9 cellular contexts compared by ENCODE assay signal in genomic region chr5:91219141-91219802, GRCh38.
DNase-seq lines count a peak whose midpoint lies in the region; ATAC-seq and TF ChIP-seq lines count a peak whose summit lies in the region.
"Had no signal": no experiment of that assay in that cellular context is flagged by ENCODE, and none has a peak within 500 bp of the region (broad histone marks: within the 10 kb centered on the region; RNA-seq: fewer than 3 reads in every experiment).

No MANE protein-coding gene starts in this region.

- BruUV-seq in PC-9 (replicated peaks; lab: Mats Ljungman, UMichigan): no TSS peak

- CTCF ChIA-PET in PC-9 (lab: Charles Lee): interaction anchor here (0.6 to 1.7 kb wide), 3 partner anchors 166 to 353 kb away, joined by 3 to 14 read pairs (median 4); no protein-coding TSS in a partner anchor
- CTCF ChIA-PET in activated CD8-positive, alpha-beta T cell treated with anti-CD3 and anti-CD28 coated beads, Interleukin-2, amount 10 ng/mL, durations not matched to agents 7 days and 5 days (lab: Charles Lee): interaction anchor here (0.7 to 11.4 kb wide), 28 partner anchors 8 to 354 kb away, joined by 3 to 230 read pairs (median 5); partner anchors contain the start of gene ARRDC3

- no peaks in the 10 kb centered on the region for H3K36me3 Mint-ChIP-seq in activated CD8-positive, alpha-beta T cell treated with anti-CD3 and anti-CD28 coated beads, Interleukin-2, amount 10 ng/mL, durations not matched to agents 7 days and 5 days (ENCODE audit: low read depth)

- H3K9me3 Mint-ChIP-seq in activated CD8-positive, alpha-beta T cell treated with anti-CD3 and anti-CD28 coated beads, Interleukin-2, amount 10 ng/mL, durations not matched to agents 7 days and 5 days (ENCODE audit: insufficient read depth): no peaks in the 10 kb centered on the region
- H3K9me3 Mint-ChIP-seq: activated CD8-positive, alpha-beta T cell treated with anti-CD3 and anti-CD28 coated beads for 36 hours had no signal

- H3K27me3 ChIP-seq in PC-9 (ENCODE audit: insufficient read depth, low read depth) (no peaks in the 10 kb centered on the region), gastroesophageal sphincter (no peaks in the 10 kb centered on the region)

- no peaks in the 10 kb centered on the region for H4K20me1 ChIP-seq in PC-9 (ENCODE audit: insufficient read depth)

- H3F3A ChIP-seq in PC-9 (ENCODE audit: insufficient read depth, low read depth): peaks cover 23% of the 10 kb centered on the region

- H3K4me1 Mint-ChIP-seq in activated CD8-positive, alpha-beta T cell treated with anti-CD3 and anti-CD28 coated beads, Interleukin-2, amount 10 ng/mL, durations not matched to agents 7 days and 5 days (ENCODE audit: low read depth): peaks cover 3% of the 10 kb centered on the region

- H2AFZ ChIP-seq in PC-9: no peak overlapping the region

- peak overlapping the region; percentile 62 for H3K27ac ChIP-seq in PC-9
- H3K27ac ChIP-seq in gastroesophageal sphincter: no peak overlapping the region

- TF ChIP-seq EP300 in gastroesophageal sphincter (IDR thresholded peaks at IDR 0.05): no peak

- peaks cover 23% of the 10 kb centered on the region for H3K4me1 ChIP-seq in PC-9 (replicated peaks; ENCODE audit: insufficient read depth)
- no peaks in the 10 kb centered on the region for H3K4me1 ChIP-seq in gastroesophageal sphincter

- intact Hi-C loops in PC-9 (cut with micrococcal nuclease; ENCODE audit: unreplicated experiment): loop anchor here (2.0 kb wide), 3 partner anchors 56 to 166 kb away; no protein-coding TSS in a partner anchor

- no peak for TF ChIP-seq CTCF in PC-9 (conservative IDR thresholded peaks at IDR 0.05)
- TF ChIP-seq CTCF in gastroesophageal sphincter (IDR thresholded peaks at IDR 0.05): no peak

- H3K27me3 Mint-ChIP-seq in activated CD8-positive, alpha-beta T cell treated with anti-CD3 and anti-CD28 coated beads, Interleukin-2, amount 10 ng/mL, durations not matched to agents 7 days and 5 days (ENCODE audit: low read depth): no peaks in the 10 kb centered on the region
- H3K27me3 Mint-ChIP-seq: activated CD8-positive, alpha-beta T cell treated with anti-CD3 and anti-CD28 coated beads for 36 hours had no signal

- peak; percentile 88 for ATAC-seq in gastroesophageal sphincter
- no peak for ATAC-seq in GM21619 (IDR thresholded peaks at IDR 0.05; ENCODE audit: unreplicated experiment)
- no peak for ATAC-seq in activated CD8-positive, alpha-beta T cell treated with anti-CD3 and anti-CD28 coated beads, Interleukin-2, amount 10 ng/mL, durations not matched to agents 7 days and 5 days

- peak overlapping the region; percentile 64 for H3K4me2 ChIP-seq in PC-9

- peak; percentile 44 for DNase-seq in GF-D8 (lab: John Stamatoyannopoulos, UW)
- DNase-seq in PC-9: peak; percentile 33 to 98
- DNase-seq in skeletal muscle cell (ENCODE audit: low read depth): peak; percentile 94
- DNase-seq in foreskin melanocyte: no peak
- no peak for DNase-seq in activated CD8-positive, alpha-beta T cell treated with anti-CD3 and anti-CD28 coated beads, Interleukin-2, amount 10 ng/mL, durations not matched to agents 7 days and 5 days
- DNase-seq in NAMALWA (ENCODE audit: low spot score): no peak

- H3K36me3 ChIP-seq in PC-9 (ENCODE audit: low read depth) (no peaks in the 10 kb centered on the region), gastroesophageal sphincter (no peaks in the 10 kb centered on the region)

- no peaks in the 10 kb centered on the region for H3K9me3 ChIP-seq in PC-9 (ENCODE audit: insufficient read depth, low read depth)
- no peaks in the 10 kb centered on the region for H3K9me3 ChIP-seq in gastroesophageal sphincter

- POLR2A ChIA-PET in PC-9 (lab: Charles Lee; ENCODE audit: unreplicated experiment): interaction anchor here (0.6 kb wide), 2 partner anchors 12 to 164 kb away, joined by 3 to 4 read pairs; partner anchors contain the start of gene ARRDC3
- POLR2A ChIA-PET in activated CD8-positive, alpha-beta T cell treated with anti-CD3 and anti-CD28 coated beads, Interleukin-2, amount 10 ng/mL, durations not matched to agents 7 days and 5 days (lab: Charles Lee): interaction anchor here (0.6 to 2.7 kb wide), 2 partner anchors 141 to 165 kb away, joined by 3 to 20 read pairs; partner anchors contain the start of gene ARRDC3

- 76 to 79% methylated on average over 4 of the region's 4 CpGs for WGBS in gastroesophageal sphincter (ENCODE audit: low coverage in 1 of 2), 2 donors

- no peaks in the 10 kb centered on the region for H3K9me2 ChIP-seq in PC-9 (ENCODE audit: insufficient read depth)

- no peak overlapping the region for H3K4me3 Mint-ChIP-seq in activated CD8-positive, alpha-beta T cell treated with anti-CD3 and anti-CD28 coated beads, Interleukin-2, amount 10 ng/mL, durations not matched to agents 7 days and 5 days
- H3K4me3 Mint-ChIP-seq: activated CD8-positive, alpha-beta T cell treated with anti-CD3 and anti-CD28 coated beads for 36 hours had no signal

- no peaks in the 10 kb centered on the region for H3K79me2 ChIP-seq in PC-9 (ENCODE audit: low read depth)

- H3K27ac Mint-ChIP-seq in activated CD8-positive, alpha-beta T cell treated with anti-CD3 and anti-CD28 coated beads, Interleukin-2, amount 10 ng/mL, durations not matched to agents 7 days and 5 days: no peak overlapping the region
- H3K27ac Mint-ChIP-seq: activated CD8-positive, alpha-beta T cell treated with anti-CD3 and anti-CD28 coated beads for 36 hours had no signal

- H3K4me3 ChIP-seq in PC-9 (no peak overlapping the region; the same call in 1 of the 2 replicates), gastroesophageal sphincter (no peak overlapping the region), skeletal muscle cell (ENCODE audit: low read depth, low read length) (no peak overlapping the region)

- no peak for TF ChIP-seq POLR2A in gastroesophageal sphincter (IDR thresholded peaks at IDR 0.05)

Comparison
In these comparisons a context has a peak if more than half of its experiments do, and no peak if none do; other contexts are left out.
1. DNase-seq: peak in GF-D8 (single experiment), PC-9 (2 of 2) and skeletal muscle cell (single experiment); none in foreskin melanocyte (single experiment), activated CD8-positive, alpha-beta T cell treated with anti-CD3 and anti-CD28 coated beads, Interleukin-2, amount 10 ng/mL, durations not matched to agents 7 days and 5 days (single experiment) and NAMALWA (single experiment).